In genomic region chr14:34222867-34223266, GRCh38 we compare ENCODE assay signal across 32 cellular contexts.
DNase-seq lines count a peak whose midpoint lies in the region; ATAC-seq and TF ChIP-seq lines count a peak whose summit lies in the region.
"Had no signal": no experiment of that assay in that cellular context is flagged by ENCODE, and none has a peak within 500 bp of the region (broad histone marks: within the 10 kb centered on the region; RNA-seq: fewer than 3 reads in every experiment).

No MANE protein-coding gene starts in this region.

- H3K36me3 ChIP-seq in SK-N-SH (replicated peaks in 1 of 2; ENCODE audit: control insufficient read depth in 1 of 2, insufficient read depth in 2 of 2, low read length in 1 of 2): no peaks in the 10 kb centered on the region
- H3K36me3 ChIP-seq in brain microvascular endothelial cell (replicated peaks): no peaks in the 10 kb centered on the region
- H3K36me3 ChIP-seq in SJCRH30: no peaks in the 10 kb centered on the region
- H3K36me3 ChIP-seq: ascending aorta, BE2C, left lung, neural progenitor cell, spleen, thyroid gland had no signal

- no peaks in the 10 kb centered on the region for H3K9me2 ChIP-seq in SK-N-SH

- peaks cover 23% of the 10 kb centered on the region for H3K27me3 Mint-ChIP-seq in activated CD4-positive, alpha-beta T cell treated with anti-CD3 and anti-CD28 coated beads, Interleukin-2, amount 10 ng/mL, durations not matched to agents 7 days and 5 days

- H3K36me3 Mint-ChIP-seq in activated CD4-positive, alpha-beta T cell treated with anti-CD3 and anti-CD28 coated beads, Interleukin-2, amount 10 ng/mL, durations not matched to agents 7 days and 5 days (ENCODE audit: low read depth): no peaks in the 10 kb centered on the region
- H3K36me3 Mint-ChIP-seq: activated naive CD8-positive, alpha-beta T cell treated with anti-CD3 and anti-CD28 coated beads, Interleukin-2, amount 10 ng/mL, durations not matched to agents 7 days and 5 days; CD8-positive, alpha-beta memory T cell; memory B cell; neural progenitor cell; T-cell; WTC11 had no signal

- no peaks in the 10 kb centered on the region for H3K9me3 Mint-ChIP-seq in activated CD4-positive, alpha-beta T cell treated with anti-CD3 and anti-CD28 coated beads, Interleukin-2, amount 10 ng/mL, durations not matched to agents 7 days and 5 days
- H3K9me3 Mint-ChIP-seq: activated T-cell treated with anti-CD3 and anti-CD28 coated beads, Interleukin-2, amount 50 U/mL, for 24 hours; memory B cell; neural progenitor cell; stimulated activated naive CD8-positive, alpha-beta T cell treated with anti-CD3 and anti-CD28 coated beads, Interleukin-15, amount 100 ng/mL, for 72 hours; T-cell; WTC11 had no signal

- H3K4me1 Mint-ChIP-seq in activated CD4-positive, alpha-beta T cell treated with anti-CD3 and anti-CD28 coated beads, Interleukin-2, amount 10 ng/mL, durations not matched to agents 7 days and 5 days: peaks cover 9% of the 10 kb centered on the region

- intact Hi-C loops in left colon (cut with DNase I, micrococcal nuclease): no loop called here

- H2AFZ ChIP-seq in SK-N-SH (ENCODE audit: low read depth): no peak overlapping the region
- H2AFZ ChIP-seq: neural progenitor cell had no signal

- H3K4me3 Mint-ChIP-seq in activated CD4-positive, alpha-beta T cell treated with anti-CD3 and anti-CD28 coated beads, Interleukin-2, amount 10 ng/mL, durations not matched to agents 7 days and 5 days: no peak overlapping the region
- H3K4me3 Mint-ChIP-seq: activated naive CD8-positive, alpha-beta T cell treated with anti-CD3 and anti-CD28 coated beads, Interleukin-2, amount 10 ng/mL, durations not matched to agents 7 days and 5 days; activated T-cell treated with anti-CD3 and anti-CD28 coated beads, Interleukin-2, amount 50 U/mL, for 24 hours; CD8-positive, alpha-beta memory T cell; memory B cell; neural progenitor cell; stimulated activated naive CD8-positive, alpha-beta T cell treated with anti-CD3 and anti-CD28 coated beads, Interleukin-15, amount 100 ng/mL, for 72 hours; T-cell; WTC11 had no signal

- no peaks in the 10 kb centered on the region for H4K20me1 ChIP-seq in SK-N-SH (ENCODE audit: insufficient read depth)

- H3K4me2 ChIP-seq in SK-N-SH: no peak overlapping the region
- H3K4me2 ChIP-seq: KMS-11, neural progenitor cell had no signal

- CTCF ChIA-PET in SK-N-SH (lab: Yijun Ruan, JAX): interaction anchor here (0.7 to 2.3 kb wide), 3 partner anchors 88 to 119 kb away, joined by 3 to 11 read pairs (median 3); no protein-coding TSS in a partner anchor
- CTCF ChIA-PET in activated CD4-positive, alpha-beta T cell treated with anti-CD3 and anti-CD28 coated beads, Interleukin-2, amount 10 ng/mL, durations not matched to agents 7 days and 5 days (lab: Charles Lee): interaction anchor here (0.9 kb wide), 1 partner anchor 312 kb away, joined by 3 read pairs; no protein-coding TSS in a partner anchor

- in situ Hi-C loops in brain microvascular endothelial cell (cut with HindIII; ENCODE audit: low pct_ligation_motif_present, low sequenced_read_pairs): no loop called here

- 24% methylated on average over 6 of the region's 6 CpGs for WGBS in SK-N-SH (ENCODE audit: low lambda C conversion rate)

- peaks cover 0 to 2% of the 10 kb centered on the region in 2 experiments; a peak in 1 of 4 replicates for H3K4me1 ChIP-seq in SK-N-SH (ENCODE audit: control insufficient read depth in 1 of 2, insufficient read depth in 2 of 2, low read depth in 1 of 2, low read length in 1 of 2)
- H3K4me1 ChIP-seq in SJCRH30: peaks cover 25% of the 10 kb centered on the region
- H3K4me1 ChIP-seq: ascending aorta, BE2C, thyroid gland had no signal

- H3K27ac ChIP-seq in SK-N-SH (ENCODE audit: low read depth in 2 of 2, low read length in 1 of 2) (no peak overlapping the region), brain microvascular endothelial cell (no peak overlapping the region), SJCRH30 (no peak overlapping the region; the same call in 1 of the 2 replicates)
- H3K27ac ChIP-seq: ascending aorta, epithelial cell of prostate, KMS-11, left lung, neural progenitor cell, spleen, thyroid gland had no signal

- no peak overlapping the region for H3K9ac ChIP-seq in SK-N-SH
- H3K9ac ChIP-seq: KMS-11, neural progenitor cell had no signal

- no peak for ATAC-seq in SK-N-SH treated with all-trans-retinoic acid at 6 μM for 48 hours
- peak; percentile 74 for ATAC-seq in left colon
- ATAC-seq: left lung; right cardiac atrium; stimulated activated naive CD8-positive, alpha-beta T cell treated with anti-CD3 and anti-CD28 coated beads, Interleukin-15, amount 100 ng/mL, for 72 hours; T-cell had no signal

- H3K79me2 ChIP-seq in SK-N-SH (ENCODE audit: insufficient read depth): no peaks in the 10 kb centered on the region

- DNase-seq in SK-N-SH: peak; percentile 16
- DNase-seq in NCI-H2227 treated with DMSO at 0.1 percent for 48 hours (lab: John Stamatoyannopoulos, UW): peak; percentile 59
- no peak for DNase-seq in left colon
- DNase-seq in activated CD4-positive, alpha-beta T cell treated with anti-CD3 and anti-CD28 coated beads, Interleukin-2, amount 10 ng/mL, durations not matched to agents 7 days and 5 days: no peak
- no peak for DNase-seq in brain microvascular endothelial cell
- DNase-seq in SJCRH30: no peak
- DNase-seq in GF-D8 (lab: John Stamatoyannopoulos, UW): no peak
- DNase-seq: ACHN; activated CD4-positive, alpha-beta T cell treated with anti-CD3 and anti-CD28 coated beads, Interleukin-2, amount 50 U/mL, for 1 hour; activated gamma-delta T cell; activated naive CD8-positive, alpha-beta T cell treated with anti-CD3 and anti-CD28 coated beads, Interleukin-2, amount 10 ng/mL, durations not matched to agents 7 days and 5 days; activated T-cell treated with anti-CD3 and anti-CD28 coated beads, Interleukin-2, amount 50 U/mL, for 24 hours; BE2C; CD8-positive, alpha-beta memory T cell; central memory CD4-positive, alpha-beta T cell; cortex of kidney; effector memory CD4-positive, alpha-beta T cell; left lung; MM.1S; NCI-H1436 treated with DMSO at 0.1 percent for 48 hours; right cardiac atrium; spleen; stimulated activated naive CD8-positive, alpha-beta T cell treated with anti-CD3 and anti-CD28 coated beads, Interleukin-15, amount 100 ng/mL, for 72 hours; T-cell; thyroid gland had no signal

- H3K27ac Mint-ChIP-seq in activated CD4-positive, alpha-beta T cell treated with anti-CD3 and anti-CD28 coated beads, Interleukin-2, amount 10 ng/mL, durations not matched to agents 7 days and 5 days: no peak overlapping the region
- H3K27ac Mint-ChIP-seq: activated naive CD8-positive, alpha-beta T cell treated with anti-CD3 and anti-CD28 coated beads, Interleukin-2, amount 10 ng/mL, durations not matched to agents 7 days and 5 days; activated T-cell treated with anti-CD3 and anti-CD28 coated beads, Interleukin-2, amount 50 U/mL, for 24 hours; CD8-positive, alpha-beta memory T cell; memory B cell; neural progenitor cell; stimulated activated naive CD8-positive, alpha-beta T cell treated with anti-CD3 and anti-CD28 coated beads, Interleukin-15, amount 100 ng/mL, for 72 hours; T-cell; WTC11 had no signal

- TF ChIP-seq EP300 in SK-N-SH (IDR thresholded peaks at IDR 0.05; ENCODE audit: borderline replicate concordance in 1 of 2, low read depth in 1 of 2, low read length in 1 of 2): no peak

- H3F3A ChIP-seq in SK-N-SH (replicated peaks; ENCODE audit: insufficient read depth): no peaks in the 10 kb centered on the region

- no peaks in the 10 kb centered on the region for H3K9me3 ChIP-seq in SK-N-SH
- H3K9me3 ChIP-seq in SJCRH30 (replicated peaks): no peaks in the 10 kb centered on the region
- H3K9me3 ChIP-seq: ascending aorta, BE2C, left lung, spleen, thyroid gland had no signal

- H3K27me3 ChIP-seq in SK-N-SH (ENCODE audit: insufficient read depth) (peaks cover 11% of the 10 kb centered on the region; the same call in 1 of the 2 replicates), brain microvascular endothelial cell (replicated peaks) (no peaks in the 10 kb centered on the region), SJCRH30 (no peaks in the 10 kb centered on the region)
- H3K27me3 ChIP-seq: ascending aorta, thyroid gland had no signal

- no peak for TF ChIP-seq CTCF in SK-N-SH (IDR thresholded peaks at IDR 0.05)
- TF ChIP-seq CTCF in brain microvascular endothelial cell (IDR thresholded peaks at IDR 0.05; ENCODE audit: low read depth, low read length, missing control alignments): no peak

- no peak for TF ChIP-seq RAD21 in SK-N-SH (IDR thresholded peaks at IDR 0.05; ENCODE audit: low read length)

- no peak overlapping the region for H3K4me3 ChIP-seq in SK-N-SH (ENCODE audit: low read depth in 2 of 2, low read length in 1 of 2)
- H3K4me3 ChIP-seq in brain microvascular endothelial cell (ENCODE audit: low read depth, low read length): no peak overlapping the region
- no peak overlapping the region for H3K4me3 ChIP-seq in SJCRH30
- H3K4me3 ChIP-seq: ascending aorta, left lung, neural progenitor cell, spleen, thyroid gland had no signal

- POLR2A ChIA-PET in SK-N-SH (lab: Yijun Ruan, JAX): interaction anchor here (0.6 kb wide), 1 partner anchor 33 kb away, joined by 5 read pairs; no protein-coding TSS in a partner anchor
- POLR2A ChIA-PET in activated CD4-positive, alpha-beta T cell treated with anti-CD3 and anti-CD28 coated beads, Interleukin-2, amount 10 ng/mL, durations not matched to agents 7 days and 5 days (lab: Charles Lee): no interaction called here

TF ChIP-seq in SK-N-SH, 30 proteins besides CTCF, POLR2A, EP300 and RAD21:
- no peak for TF ChIP-seq TAF1 (IDR thresholded peaks at IDR 0.05; ENCODE audit: borderline replicate concordance, low read depth, low read length)

TF ChIP-seq in SK-N-SH treated with all-trans-retinoic acid at 6 μM for 48 hours, 23 proteins besides CTCF, POLR2A, EP300 and RAD21:
- no peak for TF ChIP-seq ZNF565 (CRISPR knock-in tag; conservative IDR thresholded peaks at IDR 0.05; ENCODE audit: low read depth)
- TF ChIP-seq ESRRG (CRISPR knock-in tag; IDR thresholded peaks at IDR 0.05): no peak
- TF ChIP-seq ZC3H10 (CRISPR knock-in tag; IDR thresholded peaks at IDR 0.05): no peak
- no peak for TF ChIP-seq CSDC2 (CRISPR knock-in tag; IDR thresholded peaks at IDR 0.05)
- no peak for TF ChIP-seq TOX (CRISPR knock-in tag; IDR thresholded peaks at IDR 0.05; ENCODE audit: borderline replicate concordance)
- no peak for TF ChIP-seq CREB5 (CRISPR knock-in tag; IDR thresholded peaks at IDR 0.05; ENCODE audit: low read depth)

Comparison
In these comparisons a context has a peak if more than half of its experiments do, and no peak if none do; other contexts are left out.
1. DNase-seq: peak in SK-N-SH (single experiment) and NCI-H2227 treated with DMSO at 0.1 percent for 48 hours (single experiment); none in left colon (0 of 2), activated CD4-positive, alpha-beta T cell treated with anti-CD3 and anti-CD28 coated beads, Interleukin-2, amount 10 ng/mL, durations not matched to agents 7 days and 5 days (single experiment), brain microvascular endothelial cell (single experiment), SJCRH30 (0 of 2) and GF-D8 (single experiment).